In genomic region chr1:20604678-20605077, GRCh38 we compare ENCODE assay signal across 21 cellular contexts. TPM values are rescaled to one million over a fixed set of nuclear protein-coding genes. Genes with fewer than 3 reads are reported as not detected.
A peak's percentile ranks its signal among the peaks of the same experiment; 100 is the strongest.
DNase-seq lines count a peak whose midpoint lies in the region; ATAC-seq, FAIRE-seq and TF ChIP-seq lines count a peak whose summit lies in the region.
"Had no signal": no experiment of that assay in that cellular context is flagged by ENCODE, and none has a peak within 500 bp of the region (broad histone marks: within the 10 kb centered on the region; RNA-seq: fewer than 3 reads in every experiment).

No MANE protein-coding gene starts in this region.

- TF ChIP-seq CTCF in HFFc6 (IDR thresholded peaks at IDR 0.05) (no peak), spleen (IDR thresholded peaks at IDR 0.05 in 8 of 11, conservative IDR thresholded peaks at IDR 0.05 in 3 of 11) (no peak)

- H3K9me3 Mint-ChIP-seq in HFFc6 = no peaks in the 10 kb centered on the region
- H3K9me3 Mint-ChIP-seq: activated CD8-positive, alpha-beta T cell treated with anti-CD3 and anti-CD28 coated beads for 36 hours; activated T-helper 17 cell treated with anti-CD3 and anti-CD28 coated beads, Interleukin-2, amount 50 U/mL, for 72 hours; stimulated activated naive CD8-positive, alpha-beta T cell treated with anti-CD3 and anti-CD28 coated beads, Interleukin-15, Interleukin-2, amounts not matched to agents 100 ng/mL and 50 ng/mL, for 24 hours had no signal

- FAIRE-seq in RCC 7860 (lab: Jason Lieb, UNC) (no peak), GM12891 (lab: Jason Lieb, UNC) (no peak)
- FAIRE-seq: endothelial cell of umbilical vein, TTC549 had no signal

- H3K36me3 Mint-ChIP-seq in HFFc6 (ENCODE audit: low read depth) = peaks cover 27% of the 10 kb centered on the region
- H3K36me3 Mint-ChIP-seq: CD4-positive, CD25-positive, alpha-beta regulatory T cell had no signal

- H3K27ac ChIP-seq in spleen = peak overlapping the region in 6 of 8 donors; percentile 44 to 82 (median 68)
- H3K27ac ChIP-seq: ovary had no signal

- peak overlapping the region; percentile 10; the same call in 1 of the 2 replicates for H3K4me3 Mint-ChIP-seq in HFFc6
- H3K4me3 Mint-ChIP-seq: activated CD8-positive, alpha-beta T cell treated with anti-CD3 and anti-CD28 coated beads for 36 hours; activated T-helper 17 cell treated with anti-CD3 and anti-CD28 coated beads, Interleukin-2, amount 50 U/mL, for 72 hours; CD4-positive, CD25-positive, alpha-beta regulatory T cell; stimulated activated naive CD8-positive, alpha-beta T cell treated with anti-CD3 and anti-CD28 coated beads, Interleukin-15, Interleukin-2, amounts not matched to agents 100 ng/mL and 50 ng/mL, for 24 hours had no signal

- peak overlapping the region; percentile 98 for H3K27ac Mint-ChIP-seq in HFFc6
- H3K27ac Mint-ChIP-seq: activated CD8-positive, alpha-beta T cell treated with anti-CD3 and anti-CD28 coated beads for 36 hours; activated T-helper 17 cell treated with anti-CD3 and anti-CD28 coated beads, Interleukin-2, amount 50 U/mL, for 72 hours; stimulated activated naive CD8-positive, alpha-beta T cell treated with anti-CD3 and anti-CD28 coated beads, Interleukin-15, Interleukin-2, amounts not matched to agents 100 ng/mL and 50 ng/mL, for 24 hours had no signal

- peaks cover 0 to 9% (median 0%) of the 10 kb centered on the region in 7 donors for H3K27me3 ChIP-seq in spleen (replicated peaks in 1 of 7)
- H3K27me3 ChIP-seq: ovary had no signal

- H3K27me3 Mint-ChIP-seq in HFFc6 (ENCODE audit: insufficient read depth) = no peaks in the 10 kb centered on the region; the same call in 1 of the 2 replicates
- H3K27me3 Mint-ChIP-seq: CD4-positive, CD25-positive, alpha-beta regulatory T cell had no signal

- peaks cover 0 to 28% (median 0%) of the 10 kb centered on the region in 6 donors for H3K4me1 ChIP-seq in spleen

- intact Hi-C loops in spleen (cut with DNase I; ENCODE audit: low total_unique reads) = no loop called here

- 42 to 79% (median 57%) methylated on average over 7 of the region's 7 CpGs for WGBS in spleen, 5 donors

- no peaks in the 10 kb centered on the region for H3K9me3 ChIP-seq in spleen
- H3K9me3 ChIP-seq: ovary had no signal

- TF ChIP-seq POLR2A in spleen (IDR thresholded peaks at IDR 0.05) (no peak), GM12891 (IDR thresholded peaks at IDR 0.05; ENCODE audit: low read depth, low read length) (no peak)

- H3K4me3 ChIP-seq in spleen = peak overlapping the region in 1 of 8 donors; percentile 24
- H3K4me3 ChIP-seq: ovary had no signal

- H3K4me1 Mint-ChIP-seq in HFFc6 (ENCODE audit: low read depth) = peaks cover 76% of the 10 kb centered on the region
- H3K4me1 Mint-ChIP-seq: activated T-helper 17 cell treated with anti-CD3 and anti-CD28 coated beads, Interleukin-2, amount 50 U/mL, for 72 hours; CD4-positive, CD25-positive, alpha-beta regulatory T cell had no signal

- no peak for ATAC-seq in HG02763 (IDR thresholded peaks at IDR 0.05; ENCODE audit: unreplicated experiment)
- ATAC-seq: activated CD8-positive, alpha-beta T cell treated with anti-CD3 and anti-CD28 coated beads for 36 hours; activated T-helper 17 cell treated with anti-CD3 and anti-CD28 coated beads, Interleukin-2, amount 50 U/mL, for 72 hours had no signal

- peaks cover 0 to 14% (median 0%) of the 10 kb centered on the region in 6 donors for H3K36me3 ChIP-seq in spleen
- H3K36me3 ChIP-seq: ovary had no signal

- DNase-seq in HFFc6 (peak; percentile 22), RCC 7860 (ENCODE audit: low spot score) (peak; percentile 45), glomerular visceral epithelial cell (ENCODE audit: extremely low spot score) (peak; percentile 25), spleen (no peak), dedifferentiated amniotic fluid mesenchymal stem cell (ENCODE audit: extremely low spot score) (no peak), GM12891 (ENCODE audit: insufficient read length, low spot score) (no peak)
- DNase-seq: activated CD8-positive, alpha-beta T cell treated with anti-CD3 and anti-CD28 coated beads for 36 hours; CD4-positive, CD25-positive, alpha-beta regulatory T cell; DMS79 treated with DMSO at 0.1 percent for 48 hours; glutamatergic neuron; Kasumi-1; ovary; SIG-M5; stimulated activated CD4-positive, alpha-beta T cell treated with anti-CD3 and anti-CD28 coated beads, Interleukin-12 subunit alpha, Interleukin-12 subunit beta, amount 100 ng/mL, for 4 hours had no signal

TF ChIP-seq in GM12891, 5 proteins besides CTCF, POLR2A, EP300 and RAD21:
- TF ChIP-seq POLR2AphosphoS5 (IDR thresholded peaks at IDR 0.05; ENCODE audit: low read depth, low read length) = no peak
- TF ChIP-seq TAF1 (IDR thresholded peaks at IDR 0.05; ENCODE audit: low read depth, low read length) = no peak
- no peak for TF ChIP-seq SPI1 (IDR thresholded peaks at IDR 0.05; ENCODE audit: low read depth, low read length)
- TF ChIP-seq POU2F2 (IDR thresholded peaks at IDR 0.05; ENCODE audit: low read depth, low read length) = no peak
- no peak for TF ChIP-seq PAX5 (IDR thresholded peaks at IDR 0.05; ENCODE audit: insufficient read depth, low read length, severe bottlenecking)
TF ChIP-seq in GM12891: peak in this region for 0.

RNA-seq across cellular contexts. Expression of gene CDA, which starts 15.8 kb away (rescaled TPM):
- 10 to 100 TPM in 4 of 6 experiments, 1 to 10 TPM in 2; 6.7 to 15.4 (median 13.3) TPM for total RNA-seq in HFFc6 (2021; fragmentation: NEBNext Ultra II Directional; extraction: Animal tissue kit (Norgen Biotek cat#: 25700))
- 10 to 100 TPM in 6 of 7 donors, 1 to 10 TPM in 1; 8.5 to 47.2 (median 18.6) TPM for total RNA-seq in spleen
- polyA plus RNA-seq in spleen = 10 to 100 TPM in 1 of 3 donors, 1 to 10 TPM in 2; 4.2 to 18.0 (median 6.0) TPM
- polyA plus RNA-seq in GM12891 (2012; ENCODE audit: low read depth, missing spikeins) = not detected
- total RNA-seq: activated CD8-positive, alpha-beta T cell treated with anti-CD3 and anti-CD28 coated beads for 36 hours; activated T-helper 17 cell treated with anti-CD3 and anti-CD28 coated beads, Interleukin-2, amount 50 U/mL, for 72 hours; CD4-positive, CD25-positive, alpha-beta regulatory T cell; chondrocyte had no signal

RNA-seq across cellular contexts. Expression of gene PINK1, which starts 28.6 kb away (rescaled TPM):
- total RNA-seq in HFFc6 (2021; fragmentation: NEBNext Ultra II Directional; extraction: Animal tissue kit (Norgen Biotek cat#: 25700)) = 100 to 1,000 TPM in 3 of 6 experiments, 10 to 100 TPM in 3; 89.9 to 134 (median 99.1) TPM
- 10 to 100 TPM; 34.3 to 73.4 (median 52.9) TPM for total RNA-seq in spleen
- polyA plus RNA-seq in spleen = 10 to 100 TPM; 20.3 to 42.8 (median 23.3) TPM
- polyA plus RNA-seq in GM12891 (2012; ENCODE audit: low read depth, missing spikeins) = 1.9 TPM

RNA-seq across cellular contexts. Expression of gene FAM43B, which starts 52.3 kb away (rescaled TPM):
- total RNA-seq in HFFc6 (2021; fragmentation: NEBNext Ultra II Directional; extraction: Animal tissue kit (Norgen Biotek cat#: 25700)) = under 1 TPM in 1 of 6 experiments, not detected in 5; 0.07 TPM
- under 1 TPM; 0.27 to 0.97 (median 0.79) TPM for total RNA-seq in spleen
- under 1 TPM; 0.11 to 0.24 (median 0.22) TPM for polyA plus RNA-seq in spleen
- polyA plus RNA-seq in GM12891 (2012; ENCODE audit: low read depth, missing spikeins) = not detected
- total RNA-seq: activated CD8-positive, alpha-beta T cell treated with anti-CD3 and anti-CD28 coated beads for 36 hours; activated T-helper 17 cell treated with anti-CD3 and anti-CD28 coated beads, Interleukin-2, amount 50 U/mL, for 72 hours; CD4-positive, CD25-positive, alpha-beta regulatory T cell; endothelial cell of umbilical vein; mononuclear cell had no signal
- polyA plus RNA-seq: CD4-positive, CD25-positive, alpha-beta regulatory T cell; endothelial cell of umbilical vein had no signal

RNA-seq across cellular contexts. Expression of gene DDOST, which starts 56.5 kb away (rescaled TPM):
- total RNA-seq in HFFc6 (2021; fragmentation: NEBNext Ultra II Directional; extraction: Animal tissue kit (Norgen Biotek cat#: 25700)) = 100 to 1,000 TPM; 266 to 291 (median 281) TPM
- total RNA-seq in spleen = 100 to 1,000 TPM; 121 to 194 (median 163) TPM
- 100 to 1,000 TPM; 107 to 139 (median 114) TPM for polyA plus RNA-seq in spleen
- 117 TPM for polyA plus RNA-seq in GM12891 (2012; ENCODE audit: low read depth, missing spikeins)

Comparison
In these comparisons a context has a peak if more than half of its experiments do, and no peak if none do; other contexts are left out.
1. DNase-seq: peak in HFFc6 (single experiment), RCC 7860 (single experiment) and glomerular visceral epithelial cell (single experiment); none in spleen (single experiment), dedifferentiated amniotic fluid mesenchymal stem cell (single experiment) and GM12891 (single experiment).